ENCODE assay signal across 1 cellular context in the genomic region with DNA sequence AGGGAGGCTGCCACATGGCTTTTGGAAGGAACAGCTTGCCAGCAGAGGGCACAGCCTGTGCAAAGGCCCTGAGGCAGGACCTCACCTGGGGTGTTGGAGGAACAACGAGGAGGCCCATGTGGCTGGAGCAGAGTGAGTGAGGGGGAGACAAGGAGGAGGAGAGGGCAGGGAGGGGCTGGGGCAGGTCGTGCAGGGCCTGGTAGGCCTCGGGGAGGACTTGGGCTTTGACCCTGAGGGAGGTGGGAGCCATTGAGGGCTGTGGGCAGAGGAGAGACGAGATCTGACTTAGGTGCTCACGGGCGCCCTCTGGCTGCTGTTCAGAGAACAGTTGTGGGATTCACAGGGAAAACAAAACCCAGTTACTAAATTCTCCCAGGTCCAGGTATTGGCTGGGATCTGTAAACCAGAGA.
TF ChIP-seq lines count a peak whose summit lies in the region.

No MANE protein-coding gene starts in this region.

TF ChIP-seq in K562, 482 proteins besides CTCF, POLR2A, EP300 and RAD21 (continued from another document):
- TF ChIP-seq GTF2A2 (tag; IDR thresholded peaks at IDR 0.05) (no peak), HLTF (IDR thresholded peaks at IDR 0.05) (0 out of 2 replicates have a peak, but pooled peaks have one; percentile 44), HMG20B (CRISPR knock-in tag; IDR thresholded peaks at IDR 0.05) (no peak), ZNF395 (CRISPR knock-in tag; IDR thresholded peaks at IDR 0.05) (no peak), U2AF1 (optimal IDR thresholded peaks at IDR 0.05; ENCODE audit: low read depth, low read length) (no peak), PHF21A (IDR thresholded peaks at IDR 0.05; ENCODE audit: borderline replicate concordance, low read depth) (no peak), ZFP36 (IDR thresholded peaks at IDR 0.05; ENCODE audit: low read depth, low read length, partially characterized antibody) (peak; percentile 91), MTF1 (CRISPR knock-in tag; IDR thresholded peaks at IDR 0.05; ENCODE audit: borderline replicate concordance) (no peak), NEUROD1 (IDR thresholded peaks at IDR 0.05; ENCODE audit: borderline replicate concordance, low read depth, low read length, partially characterized antibody) (no peak), ZNF3 (CRISPR knock-in tag; IDR thresholded peaks at IDR 0.05) (no peak), SMARCA5 (IDR thresholded peaks at IDR 0.05) (peak; percentile 99), SNRNP70 (optimal IDR thresholded peaks at IDR 0.05; ENCODE audit: low read depth, low read length) (no peak), MXI1 (IDR thresholded peaks at IDR 0.05; ENCODE audit: low read depth, low read length) (no peak), U2AF2 (optimal IDR thresholded peaks at IDR 0.05; ENCODE audit: low read depth, low read length) (no peak), HDGF (IDR thresholded peaks at IDR 0.05) (peak; percentile 88; the same call in 1 of the 2 replicates), DACH1 (IDR thresholded peaks at IDR 0.05; ENCODE audit: partially characterized antibody) (no peak), HDAC1 (IDR thresholded peaks at IDR 0.05) (peak in 1 of 2 experiments; percentile 49; a peak in 1 of 4 replicates), MYBL2 (IDR thresholded peaks at IDR 0.05; ENCODE audit: low read depth) (no peak), MYBL2 (CRISPR knock-in tag; IDR thresholded peaks at IDR 0.05; ENCODE audit: borderline replicate concordance) (no peak), SMC3 (conservative IDR thresholded peaks at IDR 0.05; ENCODE audit: insufficient read depth, low read depth, low read length) (0 out of 2 replicates have a peak, but pooled peaks have one; percentile 36), GTF2F1 (IDR thresholded peaks at IDR 0.05; ENCODE audit: low read depth, low read length) (no peak), PHF20 (IDR thresholded peaks at IDR 0.05; ENCODE audit: partially characterized antibody) (peak; percentile 40), SMARCA4 (IDR thresholded peaks at IDR 0.05) (no peak), ADNP (tag; IDR thresholded peaks at IDR 0.05) (0 out of 2 replicates have a peak, but pooled peaks have one; percentile 19), KDM1A (IDR thresholded peaks at IDR 0.05) (peak; percentile 90 to 94), ZBTB49 (CRISPR knock-in tag; IDR thresholded peaks at IDR 0.05; ENCODE audit: borderline replicate concordance) (no peak), YY1 (IDR thresholded peaks at IDR 0.05; ENCODE audit: borderline replicate concordance in 1 of 3, control insufficient read depth in 1 of 3, extremely low read depth in 1 of 3, insufficient read depth in 3 of 3, insufficient read length in 1 of 3, insufficient replicate concordance in 2 of 3, low read depth in 1 of 3, low read length in 2 of 3) (peak in 1 of 3 experiments; percentile 4), ZNF384 (IDR thresholded peaks at IDR 0.05; ENCODE audit: low read depth, low read length) (no peak), POLR3A (IDR thresholded peaks at IDR 0.05; ENCODE audit: borderline replicate concordance, extremely low read depth, insufficient read depth, insufficient read length) (no peak)
- TF ChIP-seq, protein P1, sequence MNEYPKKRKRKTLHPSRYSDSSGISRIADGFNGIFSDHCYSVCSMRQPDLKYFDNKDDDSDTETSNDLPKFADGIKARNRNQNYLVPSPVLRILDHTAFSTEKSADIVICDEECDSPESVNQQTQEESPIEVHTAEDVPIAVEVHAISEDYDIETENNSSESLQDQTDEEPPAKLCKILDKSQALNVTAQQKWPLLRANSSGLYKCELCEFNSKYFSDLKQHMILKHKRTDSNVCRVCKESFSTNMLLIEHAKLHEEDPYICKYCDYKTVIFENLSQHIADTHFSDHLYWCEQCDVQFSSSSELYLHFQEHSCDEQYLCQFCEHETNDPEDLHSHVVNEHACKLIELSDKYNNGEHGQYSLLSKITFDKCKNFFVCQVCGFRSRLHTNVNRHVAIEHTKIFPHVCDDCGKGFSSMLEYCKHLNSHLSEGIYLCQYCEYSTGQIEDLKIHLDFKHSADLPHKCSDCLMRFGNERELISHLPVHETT (CRISPR knock-in tag; conservative IDR thresholded peaks at IDR 0.05 in 1 of 2, IDR thresholded peaks at IDR 0.05 in 1 of 2): no peak
- TF ChIP-seq, protein P2, sequence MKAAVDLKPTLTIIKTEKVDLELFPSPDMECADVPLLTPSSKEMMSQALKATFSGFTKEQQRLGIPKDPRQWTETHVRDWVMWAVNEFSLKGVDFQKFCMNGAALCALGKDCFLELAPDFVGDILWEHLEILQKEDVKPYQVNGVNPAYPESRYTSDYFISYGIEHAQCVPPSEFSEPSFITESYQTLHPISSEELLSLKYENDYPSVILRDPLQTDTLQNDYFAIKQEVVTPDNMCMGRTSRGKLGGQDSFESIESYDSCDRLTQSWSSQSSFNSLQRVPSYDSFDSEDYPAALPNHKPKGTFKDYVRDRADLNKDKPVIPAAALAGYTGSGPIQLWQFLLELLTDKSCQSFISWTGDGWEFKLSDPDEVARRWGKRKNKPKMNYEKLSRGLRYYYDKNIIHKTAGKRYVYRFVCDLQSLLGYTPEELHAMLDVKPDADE (conservative IDR thresholded peaks at IDR 0.05; ENCODE audit: control insufficient read depth, low read depth, low read length): no peak
- TF ChIP-seq, protein P3, sequence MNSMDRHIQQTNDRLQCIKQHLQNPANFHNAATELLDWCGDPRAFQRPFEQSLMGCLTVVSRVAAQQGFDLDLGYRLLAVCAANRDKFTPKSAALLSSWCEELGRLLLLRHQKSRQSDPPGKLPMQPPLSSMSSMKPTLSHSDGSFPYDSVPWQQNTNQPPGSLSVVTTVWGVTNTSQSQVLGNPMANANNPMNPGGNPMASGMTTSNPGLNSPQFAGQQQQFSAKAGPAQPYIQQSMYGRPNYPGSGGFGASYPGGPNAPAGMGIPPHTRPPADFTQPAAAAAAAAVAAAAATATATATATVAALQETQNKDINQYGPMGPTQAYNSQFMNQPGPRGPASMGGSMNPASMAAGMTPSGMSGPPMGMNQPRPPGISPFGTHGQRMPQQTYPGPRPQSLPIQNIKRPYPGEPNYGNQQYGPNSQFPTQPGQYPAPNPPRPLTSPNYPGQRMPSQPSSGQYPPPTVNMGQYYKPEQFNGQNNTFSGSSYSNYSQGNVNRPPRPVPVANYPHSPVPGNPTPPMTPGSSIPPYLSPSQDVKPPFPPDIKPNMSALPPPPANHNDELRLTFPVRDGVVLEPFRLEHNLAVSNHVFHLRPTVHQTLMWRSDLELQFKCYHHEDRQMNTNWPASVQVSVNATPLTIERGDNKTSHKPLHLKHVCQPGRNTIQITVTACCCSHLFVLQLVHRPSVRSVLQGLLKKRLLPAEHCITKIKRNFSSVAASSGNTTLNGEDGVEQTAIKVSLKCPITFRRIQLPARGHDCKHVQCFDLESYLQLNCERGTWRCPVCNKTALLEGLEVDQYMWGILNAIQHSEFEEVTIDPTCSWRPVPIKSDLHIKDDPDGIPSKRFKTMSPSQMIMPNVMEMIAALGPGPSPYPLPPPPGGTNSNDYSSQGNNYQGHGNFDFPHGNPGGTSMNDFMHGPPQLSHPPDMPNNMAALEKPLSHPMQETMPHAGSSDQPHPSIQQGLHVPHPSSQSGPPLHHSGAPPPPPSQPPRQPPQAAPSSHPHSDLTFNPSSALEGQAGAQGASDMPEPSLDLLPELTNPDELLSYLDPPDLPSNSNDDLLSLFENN (IDR thresholded peaks at IDR 0.05; ENCODE audit: low read depth in 2 of 2, low read length in 2 of 2): no peak
- TF ChIP-seq, protein P4, sequence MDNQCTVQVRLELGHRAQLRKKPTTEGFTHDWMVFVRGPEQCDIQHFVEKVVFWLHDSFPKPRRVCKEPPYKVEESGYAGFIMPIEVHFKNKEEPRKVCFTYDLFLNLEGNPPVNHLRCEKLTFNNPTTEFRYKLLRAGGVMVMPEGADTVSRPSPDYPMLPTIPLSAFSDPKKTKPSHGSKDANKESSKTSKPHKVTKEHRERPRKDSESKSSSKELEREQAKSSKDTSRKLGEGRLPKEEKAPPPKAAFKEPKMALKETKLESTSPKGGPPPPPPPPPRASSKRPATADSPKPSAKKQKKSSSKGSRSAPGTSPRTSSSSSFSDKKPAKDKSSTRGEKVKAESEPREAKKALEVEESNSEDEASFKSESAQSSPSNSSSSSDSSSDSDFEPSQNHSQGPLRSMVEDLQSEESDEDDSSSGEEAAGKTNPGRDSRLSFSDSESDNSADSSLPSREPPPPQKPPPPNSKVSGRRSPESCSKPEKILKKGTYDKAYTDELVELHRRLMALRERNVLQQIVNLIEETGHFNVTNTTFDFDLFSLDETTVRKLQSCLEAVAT (IDR thresholded peaks at IDR 0.05): no peak
